Comparison of ENCODE assay signal across 7 cellular contexts in the genomic region with DNA sequence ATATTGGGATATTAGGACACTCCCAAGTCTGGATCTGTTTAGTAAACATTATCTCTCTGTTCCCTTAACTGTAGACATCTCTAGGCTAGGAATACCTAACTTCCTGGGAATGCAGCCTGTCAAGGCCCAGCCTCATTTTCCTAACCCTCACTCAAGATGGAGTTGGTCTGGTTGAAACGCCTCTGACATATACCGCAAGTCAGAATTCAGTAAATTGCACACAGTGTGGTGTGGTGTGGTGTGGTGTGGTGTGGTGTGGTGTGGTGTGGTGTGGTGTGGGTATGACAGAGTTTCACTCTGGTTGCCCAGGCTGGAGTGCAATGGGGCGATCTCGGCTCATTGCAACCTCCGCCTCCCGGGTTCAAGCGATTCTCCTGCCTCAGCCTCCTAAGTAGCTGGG. TPM values are rescaled to one million over a fixed set of nuclear protein-coding genes. Genes with fewer than 3 reads are reported as not detected.
DNase-seq lines count a peak whose midpoint lies in the region; ATAC-seq, FAIRE-seq and TF ChIP-seq lines count a peak whose summit lies in the region.
"Not testable (repeated sequence)": the region's sequence is repeated elsewhere in the genome, so short reads cannot be mapped to it uniquely, and the experiment has no call there.

No MANE protein-coding gene starts in this region.

- not testable (repeated sequence) for H3K27me3 ChIP-seq in CD8-positive, alpha-beta memory T cell (ENCODE audit: insufficient read depth, low read length, poor library complexity, severe bottlenecking); K562 (ENCODE audit: control insufficient read depth in 2 of 2, insufficient read depth in 2 of 2, low read length in 2 of 2); gastrocnemius medialis

- not testable (repeated sequence) for BruUV-seq in K562 (replicated peaks; lab: Mats Ljungman, UMichigan)

- H3K9ac ChIP-seq in K562 (ENCODE audit: insufficient read depth in 1 of 2, low read depth in 2 of 2, low read length in 2 of 2): not testable (repeated sequence)

- CTCF ChIA-PET in CD8-positive, alpha-beta memory T cell (lab: Charles Lee): interaction anchor here (1.4 kb wide), 1 partner anchor 11 kb away, joined by 4 read pairs; no protein-coding TSS in a partner anchor
- CTCF ChIA-PET in activated B cell treated with CpG ODN at 0.5 μM for 24 hours (lab: Charles Lee): interaction anchor here (1.3 kb wide), 1 partner anchor 8 kb away, joined by 3 read pairs; no protein-coding TSS in a partner anchor
- CTCF ChIA-PET in K562 (lab: Yijun Ruan, JAX; ENCODE audit: low intra/inter-chr PET ratio): not testable (repeated sequence)

- H3K9me1 ChIP-seq in K562 (ENCODE audit: control insufficient read depth, insufficient read depth, low read length): not testable (repeated sequence)

- not testable (repeated sequence) for H3K9me3 Mint-ChIP-seq in CD8-positive, alpha-beta memory T cell; activated B cell treated with CpG ODN at 0.5 μM for 24 hours; nephron progenitor cell

- H3K36me3 ChIP-seq in CD8-positive, alpha-beta memory T cell (ENCODE audit: insufficient read depth, low read length); gastrocnemius medialis: not testable (repeated sequence)
- peaks cover 31% of the 10 kb centered on the region for H3K36me3 ChIP-seq in K562 (ENCODE audit: control insufficient read depth, insufficient read depth, low read length)

- peaks cover 0 to 31% (median 4%) of the 10 kb centered on the region in 3 donors for H3K36me3 Mint-ChIP-seq in CD8-positive, alpha-beta memory T cell
- H3K36me3 Mint-ChIP-seq in activated B cell treated with CpG ODN at 0.5 μM for 24 hours (ENCODE audit: low read depth) (peaks cover 25% of the 10 kb centered on the region), nephron progenitor cell (ENCODE audit: low read depth) (peaks cover 10% of the 10 kb centered on the region)

- not testable (repeated sequence) for H3K27ac ChIP-seq in CD8-positive, alpha-beta memory T cell (ENCODE audit: low read depth, low read length); K562 (ENCODE audit: extremely low read depth, low read depth, low read length)
- H3K27ac ChIP-seq in gastrocnemius medialis: peak overlapping the region; percentile 95 to 99 (median 99)

- not testable (repeated sequence) for TF ChIP-seq POLR2A in K562 (conservative IDR thresholded peaks at IDR 0.05); gastrocnemius medialis (IDR thresholded peaks at IDR 0.05)

- H3K4me2 ChIP-seq in K562 (ENCODE audit: insufficient read depth, low read length): not testable (repeated sequence)

- peak overlapping the region in 1 of 8 donors; percentile 91 for H3K27ac Mint-ChIP-seq in CD8-positive, alpha-beta memory T cell
- H3K27ac Mint-ChIP-seq in activated B cell treated with CpG ODN at 0.5 μM for 24 hours (peak overlapping the region; percentile 30), nephron progenitor cell (peak overlapping the region; percentile 91)

- H3K4me1 ChIP-seq in CD8-positive, alpha-beta memory T cell (ENCODE audit: insufficient read depth, low read length): peaks cover 34% of the 10 kb centered on the region
- H3K4me1 ChIP-seq in K562 (replicated peaks in 1 of 2; ENCODE audit: control insufficient read depth in 2 of 2, insufficient read depth in 2 of 2, low read length in 2 of 2) (peaks cover 11 to 33% of the 10 kb centered on the region in 2 experiments; a peak in 4 of 5 replicates), gastrocnemius medialis (peaks cover 41 to 51% of the 10 kb centered on the region in 2 donors)

- H3K4me3 Mint-ChIP-seq in CD8-positive, alpha-beta memory T cell: peak overlapping the region in 4 of 7 donors; percentile 17 to 68 (median 60)
- H3K4me3 Mint-ChIP-seq in activated B cell treated with CpG ODN at 0.5 μM for 24 hours: not testable (repeated sequence)
- peak overlapping the region; percentile 18 for H3K4me3 Mint-ChIP-seq in nephron progenitor cell

- TF ChIP-seq CTCF in activated B cell treated with CpG ODN at 0.5 μM for 24 hours (IDR thresholded peaks at IDR 0.05); K562 (IDR thresholded peaks at IDR 0.05 in 2 of 3, conservative IDR thresholded peaks at IDR 0.05 in 1 of 3; ENCODE audit: insufficient read depth in 2 of 3, low read depth in 1 of 3, low read length in 3 of 3); nephron progenitor cell (IDR thresholded peaks at IDR 0.05); gastrocnemius medialis (IDR thresholded peaks at IDR 0.05 in 4 of 5, conservative IDR thresholded peaks at IDR 0.05 in 1 of 5): not testable (repeated sequence)

- not testable (repeated sequence) for H3K9me3 ChIP-seq in CD8-positive, alpha-beta memory T cell (ENCODE audit: low read length); K562 (replicated peaks; ENCODE audit: control insufficient read depth, insufficient read depth, low read depth, low read length); gastrocnemius medialis

- not testable (repeated sequence) for ATAC-seq in activated B cell treated with CpG ODN at 0.5 μM for 24 hours (ENCODE audit: low read depth); K562; gastrocnemius medialis

- not testable (repeated sequence) for H2AFZ ChIP-seq in K562 (ENCODE audit: low read depth, low read length)

- not testable (repeated sequence) for H4K20me1 ChIP-seq in K562 (replicated peaks; ENCODE audit: control insufficient read depth, insufficient read depth, low read length)

- peaks cover 66% of the 10 kb centered on the region for H3K79me2 ChIP-seq in K562 (ENCODE audit: control insufficient read depth, insufficient read depth, low read length)

- POLR2A ChIA-PET in CD8-positive, alpha-beta memory T cell (lab: Charles Lee): not testable (repeated sequence)
- POLR2A ChIA-PET in activated B cell treated with CpG ODN at 0.5 μM for 24 hours (lab: Charles Lee) (interaction anchor here (0.6 to 1.9 kb wide), 4 partner anchors 12 to 600 kb away, joined by 3 to 15 read pairs (median 5); a partner anchor contains a TSS), K562 (lab: Yijun Ruan, JAX) (interaction anchor here (0.7 to 1.3 kb wide), 3 partner anchors 20 to 579 kb away, joined by 3 to 5 read pairs (median 4); a partner anchor contains a TSS)

- not testable (repeated sequence) for H3K27me3 Mint-ChIP-seq in CD8-positive, alpha-beta memory T cell; activated B cell treated with CpG ODN at 0.5 μM for 24 hours; nephron progenitor cell (ENCODE audit: low read depth, poor library complexity)

- in situ Hi-C loops in K562 (cut with MboI); gastrocnemius medialis (cut with MboI; ENCODE audit: low sequenced_read_pairs in 4 of 4): not testable (repeated sequence)

- intact Hi-C loops in activated B cell treated with CpG ODN at 0.5 μM for 24 hours (cut with micrococcal nuclease): loop anchor here (5.0 kb wide), 4 partner anchors 287 to 828 kb away; a partner anchor contains a TSS
- intact Hi-C loops in K562 (cut with micrococcal nuclease): loop anchor here (5.0 kb wide), 2 partner anchors 37 to 287 kb away; a partner anchor contains a TSS
- intact Hi-C loops in gastrocnemius medialis (cut with DNase I; ENCODE audit: low total_unique reads): loop anchor here (5.0 kb wide), 1 partner anchor 1008 kb away; a partner anchor contains a TSS

- peaks cover 27 to 49% (median 39%) of the 10 kb centered on the region in 3 donors for H3K4me1 Mint-ChIP-seq in CD8-positive, alpha-beta memory T cell
- H3K4me1 Mint-ChIP-seq in activated B cell treated with CpG ODN at 0.5 μM for 24 hours: peaks cover 46% of the 10 kb centered on the region
- H3K4me1 Mint-ChIP-seq in nephron progenitor cell: peaks cover 25% of the 10 kb centered on the region

- 92% methylated on average over 7 of the region's 7 CpGs for WGBS in K562 (ENCODE audit: insufficient coverage, low coverage, missing lambda C conversion rate)

- not testable (repeated sequence) for TF ChIP-seq EP300 in K562 (IDR thresholded peaks at IDR 0.05; ENCODE audit: low read length)

- peak in 1 of 5 donors; percentile 21 for DNase-seq in CD8-positive, alpha-beta memory T cell
- not testable (repeated sequence) for DNase-seq in activated B cell treated with CpG ODN at 0.5 μM for 24 hours; K562 (ENCODE audit: extremely low read depth in 1 of 4, low spot score in 3 of 4); nephron progenitor cell; gastrocnemius medialis
- peak; percentile 17 for DNase-seq in activated T-cell treated with anti-CD3 and anti-CD28 coated beads for 48 hours (ENCODE audit: low read depth)
- DNase-seq in islet precursor cell: peak; percentile 45

- FAIRE-seq in K562 (lab: Jason Lieb, UNC): not testable (repeated sequence)

- not testable (repeated sequence) for H3K4me3 ChIP-seq in CD8-positive, alpha-beta memory T cell (ENCODE audit: low read length); K562; gastrocnemius medialis

- not testable (repeated sequence) for TF ChIP-seq RAD21 in K562 (CRISPR knock-in tag; conservative IDR thresholded peaks at IDR 0.05 in 1 of 2, IDR thresholded peaks at IDR 0.05 in 1 of 2)

RNA-seq across cellular contexts. Expression of a gene that starts 1.2 kb away (rescaled TPM):
- 100 to 1,000 TPM; 105 to 108 TPM for total RNA-seq in CD8-positive, alpha-beta memory T cell
- polyA plus RNA-seq in CD8-positive, alpha-beta memory T cell: 66.1 TPM
- total RNA-seq in activated B cell treated with CpG ODN at 0.5 μM for 24 hours: 57.8 and 64.1 TPM in 2 replicates
- 135 and 208 TPM in 2 replicates for total RNA-seq in K562 (2011; cell fraction: chromatin; rRNA removed; ENCODE audit: low replicate concordance)
- total RNA-seq in K562 (2011; cell fraction: nucleolus; rRNA removed): 115 and 138 TPM in 2 replicates
- 129 and 174 TPM in 2 replicates for total RNA-seq in K562 (2011; cell fraction: nucleoplasm; rRNA removed)
- total RNA-seq in K562 (2014; rRNA removed): 145 and 183 TPM in 2 replicates
- 119 and 123 TPM in 2 replicates for total RNA-seq in K562 (2014; rRNA removed; fragmentation: Illumina TruSeq; extraction: Trizol)
- total RNA-seq in K562 (2015; rRNA removed; fragmentation: Illumina TruSeq; extraction: Trizol): 128 and 131 TPM in 2 replicates
- 121 and 124 TPM in 2 replicates for total RNA-seq in K562 (2021)
- 103 and 153 TPM in 2 replicates for polyA plus RNA-seq in K562 (2011; rRNA removed)
- polyA plus RNA-seq in K562 (2011; cell fraction: cytosol; rRNA removed): 84.8 and 132 TPM in 2 replicates
- polyA plus RNA-seq in K562 (2011; cell fraction: nucleus; rRNA removed): 110 and 190 TPM in 2 replicates
- polyA plus RNA-seq in K562 (2012): 88.5 and 121 TPM in 2 replicates
- polyA plus RNA-seq in K562 (2014; fragmentation: Illumina TruSeq; extraction: Trizol): 152 and 167 TPM in 2 replicates
- 10 to 100 TPM; 63.3 to 68.4 TPM for polyA plus RNA-seq in K562 (2014; fragmentation: Nextera tagmentation; extraction: Ambion mirVana)
- polyA plus RNA-seq in K562 (2014; rRNA removed): 130 and 144 TPM in 2 replicates
- polyA minus RNA-seq in K562 (2011; rRNA and poly(A)+ RNA removed): 87.9 and 140 TPM in 2 replicates
- polyA minus RNA-seq in K562 (2011; cell fraction: cytosol; rRNA and poly(A)+ RNA removed): 38.3 and 80.0 TPM in 2 replicates
- polyA minus RNA-seq in K562 (2011; cell fraction: nucleus; rRNA and poly(A)+ RNA removed): 58.9 and 61.4 TPM in 2 replicates
- 100 to 1,000 TPM in 1 of 4 donors, 10 to 100 TPM in 3; 72.2 to 139 (median 92.1) TPM for total RNA-seq in gastrocnemius medialis

RNA-seq across cellular contexts. Expression of a gene that starts 2.9 kb away (rescaled TPM):
- total RNA-seq in CD8-positive, alpha-beta memory T cell: 10 to 100 TPM; 26.7 to 27.3 TPM
- 17.9 TPM for polyA plus RNA-seq in CD8-positive, alpha-beta memory T cell
- 49.7 and 61.5 TPM in 2 replicates for total RNA-seq in activated B cell treated with CpG ODN at 0.5 μM for 24 hours
- total RNA-seq in K562 (2011; cell fraction: chromatin; rRNA removed; ENCODE audit: low replicate concordance): 48.1 and 80.4 TPM in 2 replicates
- 45.8 and 61.2 TPM in 2 replicates for total RNA-seq in K562 (2011; cell fraction: nucleolus; rRNA removed)
- total RNA-seq in K562 (2011; cell fraction: nucleoplasm; rRNA removed): 58.4 and 76.0 TPM in 2 replicates
- total RNA-seq in K562 (2014; rRNA removed): 22.1 and 33.2 TPM in 2 replicates
- 29.4 and 31.7 TPM in 2 replicates for total RNA-seq in K562 (2014; rRNA removed; fragmentation: Illumina TruSeq; extraction: Trizol)
- total RNA-seq in K562 (2015; rRNA removed; fragmentation: Illumina TruSeq; extraction: Trizol): 26.8 and 30.1 TPM in 2 replicates
- 36.6 and 41.6 TPM in 2 replicates for total RNA-seq in K562 (2021)
- polyA plus RNA-seq in K562 (2011; rRNA removed): 32.6 and 50.0 TPM in 2 replicates
- 29.4 and 39.0 TPM in 2 replicates for polyA plus RNA-seq in K562 (2011; cell fraction: cytosol; rRNA removed)
- polyA plus RNA-seq in K562 (2011; cell fraction: nucleus; rRNA removed): 36.4 and 51.5 TPM in 2 replicates
- 25.7 and 42.8 TPM in 2 replicates for polyA plus RNA-seq in K562 (2012)
- 31.7 and 31.8 TPM in 2 replicates for polyA plus RNA-seq in K562 (2014; fragmentation: Illumina TruSeq; extraction: Trizol)
- polyA plus RNA-seq in K562 (2014; fragmentation: Nextera tagmentation; extraction: Ambion mirVana): 10 to 100 TPM; 33.1 to 33.4 TPM
- 27.5 and 31.5 TPM in 2 replicates for polyA plus RNA-seq in K562 (2014; rRNA removed)
- polyA minus RNA-seq in K562 (2011; rRNA and poly(A)+ RNA removed): 24.7 and 40.2 TPM in 2 replicates
- polyA minus RNA-seq in K562 (2011; cell fraction: cytosol; rRNA and poly(A)+ RNA removed): 13.6 and 33.5 TPM in 2 replicates
- polyA minus RNA-seq in K562 (2011; cell fraction: nucleus; rRNA and poly(A)+ RNA removed): 15.9 and 17.7 TPM in 2 replicates
- total RNA-seq in gastrocnemius medialis: 10 to 100 TPM; 28.4 to 35.4 (median 32.3) TPM

RNA-seq across cellular contexts. Expression of a gene that starts 12.3 kb away (rescaled TPM):
- 1 to 10 TPM; 6.3 to 7.6 TPM for total RNA-seq in CD8-positive, alpha-beta memory T cell
- 13.2 TPM for polyA plus RNA-seq in CD8-positive, alpha-beta memory T cell
- total RNA-seq in activated B cell treated with CpG ODN at 0.5 μM for 24 hours (13.2 and 15.0 TPM in 2 replicates), K562 (2014; rRNA removed) (8.4 and 12.9 TPM in 2 replicates), K562 (2014; rRNA removed; fragmentation: Illumina TruSeq; extraction: Trizol) (3.6 and 6.0 TPM in 2 replicates), K562 (2015; rRNA removed; fragmentation: Illumina TruSeq; extraction: Trizol) (7.4 and 8.4 TPM in 2 replicates), K562 (2021) (13.3 and 15.5 TPM in 2 replicates), gastrocnemius medialis (100 to 1,000 TPM in 1 of 4 donors, 10 to 100 TPM in 3; 44.4 to 102 (median 80.7) TPM)
- total RNA-seq in K562 (2011; cell fraction: chromatin; rRNA removed; ENCODE audit: low replicate concordance): 12.3 and 50.7 TPM in 2 replicates
- 25.1 and 34.9 TPM in 2 replicates for total RNA-seq in K562 (2011; cell fraction: nucleolus; rRNA removed)
- 20.9 and 29.0 TPM in 2 replicates for total RNA-seq in K562 (2011; cell fraction: nucleoplasm; rRNA removed)
- polyA plus RNA-seq in K562 (2011; rRNA removed) (8.9 and 9.6 TPM in 2 replicates), K562 (2014; fragmentation: Illumina TruSeq; extraction: Trizol) (17.1 and 20.8 TPM in 2 replicates), K562 (2014; fragmentation: Nextera tagmentation; extraction: Ambion mirVana) (1 to 10 TPM; 3.9 to 5.3 TPM), K562 (2014; rRNA removed) (12.9 and 16.2 TPM in 2 replicates)
- 7.1 and 29.5 TPM in 2 replicates for polyA plus RNA-seq in K562 (2011; cell fraction: cytosol; rRNA removed)
- 31.7 and 96.1 TPM in 2 replicates for polyA plus RNA-seq in K562 (2011; cell fraction: nucleus; rRNA removed)
- polyA plus RNA-seq in K562 (2012): 11.9 and 15.8 TPM in 2 replicates
- 3.5 and 7.0 TPM in 2 replicates for polyA minus RNA-seq in K562 (2011; rRNA and poly(A)+ RNA removed)
- polyA minus RNA-seq in K562 (2011; cell fraction: cytosol; rRNA and poly(A)+ RNA removed): 3.9 and 9.4 TPM in 2 replicates
- 7.6 and 11.0 TPM in 2 replicates for polyA minus RNA-seq in K562 (2011; cell fraction: nucleus; rRNA and poly(A)+ RNA removed)

RNA-seq across cellular contexts. Expression of a gene that starts 19.2 kb away (rescaled TPM):
- total RNA-seq in CD8-positive, alpha-beta memory T cell: 10 to 100 TPM; 88.2 to 95.1 TPM
- 181 TPM for polyA plus RNA-seq in CD8-positive, alpha-beta memory T cell
- total RNA-seq in activated B cell treated with CpG ODN at 0.5 μM for 24 hours (104 and 108 TPM in 2 replicates), K562 (2014; rRNA removed) (189 and 243 TPM in 2 replicates), K562 (2014; rRNA removed; fragmentation: Illumina TruSeq; extraction: Trizol) (181 and 208 TPM in 2 replicates), K562 (2015; rRNA removed; fragmentation: Illumina TruSeq; extraction: Trizol) (150 and 156 TPM in 2 replicates), K562 (2021) (139 and 158 TPM in 2 replicates), gastrocnemius medialis (100 to 1,000 TPM; 207 to 235 (median 215) TPM)
- total RNA-seq in K562 (2011; cell fraction: chromatin; rRNA removed; ENCODE audit: low replicate concordance): 76.8 and 189 TPM in 2 replicates
- 209 and 223 TPM in 2 replicates for total RNA-seq in K562 (2011; cell fraction: nucleolus; rRNA removed)
- total RNA-seq in K562 (2011; cell fraction: nucleoplasm; rRNA removed): 148 and 152 TPM in 2 replicates
- polyA plus RNA-seq in K562 (2011; rRNA removed) (324 and 492 TPM in 2 replicates), K562 (2014; fragmentation: Illumina TruSeq; extraction: Trizol) (253 and 256 TPM in 2 replicates), K562 (2014; fragmentation: Nextera tagmentation; extraction: Ambion mirVana) (100 to 1,000 TPM; 425 to 485 TPM), K562 (2014; rRNA removed) (289 and 334 TPM in 2 replicates)
- 513 and 736 TPM in 2 replicates for polyA plus RNA-seq in K562 (2011; cell fraction: cytosol; rRNA removed)
- 354 and 425 TPM in 2 replicates for polyA plus RNA-seq in K562 (2011; cell fraction: nucleus; rRNA removed)
- 249 and 379 TPM in 2 replicates for polyA plus RNA-seq in K562 (2012)
- polyA minus RNA-seq in K562 (2011; rRNA and poly(A)+ RNA removed): 88.4 and 169 TPM in 2 replicates
- polyA minus RNA-seq in K562 (2011; cell fraction: cytosol; rRNA and poly(A)+ RNA removed): 40.6 and 67.6 TPM in 2 replicates
- polyA minus RNA-seq in K562 (2011; cell fraction: nucleus; rRNA and poly(A)+ RNA removed): 58.2 and 63.7 TPM in 2 replicates

RNA-seq across cellular contexts. Expression of a gene that starts 30.5 kb away (rescaled TPM):
- 10 to 100 TPM; 26.4 to 28.0 TPM for total RNA-seq in CD8-positive, alpha-beta memory T cell
- polyA plus RNA-seq in CD8-positive, alpha-beta memory T cell: 151 TPM
- total RNA-seq in activated B cell treated with CpG ODN at 0.5 μM for 24 hours (8.8 and 11.4 TPM in 2 replicates), K562 (2014; rRNA removed) (0.41 and 0.59 TPM in 2 replicates), K562 (2014; rRNA removed; fragmentation: Illumina TruSeq; extraction: Trizol) (not detected in 2 replicates), K562 (2015; rRNA removed; fragmentation: Illumina TruSeq; extraction: Trizol) (not detected in 2 replicates), K562 (2021) (0.85 and 1.1 TPM in 2 replicates), gastrocnemius medialis (10 to 100 TPM; 19.9 to 47.0 (median 36.9) TPM)
- 0.74 and 3.7 TPM in 2 replicates for total RNA-seq in K562 (2011; cell fraction: chromatin; rRNA removed; ENCODE audit: low replicate concordance)
- 2.6 and 4.3 TPM in 2 replicates for total RNA-seq in K562 (2011; cell fraction: nucleolus; rRNA removed)
- 1.8 and 2.7 TPM in 2 replicates for total RNA-seq in K562 (2011; cell fraction: nucleoplasm; rRNA removed)
- polyA plus RNA-seq in K562 (2011; rRNA removed) (1.5 and 1.9 TPM in 2 replicates), K562 (2014; fragmentation: Illumina TruSeq; extraction: Trizol) (0.39 and 0.54 TPM in 2 replicates), K562 (2014; fragmentation: Nextera tagmentation; extraction: Ambion mirVana) (1 to 10 TPM; 1.5 to 1.9 TPM), K562 (2014; rRNA removed) (0.34 and 1.5 TPM in 2 replicates)
- polyA plus RNA-seq in K562 (2011; cell fraction: cytosol; rRNA removed): 2.1 and 2.8 TPM in 2 replicates
- 4.2 and 6.3 TPM in 2 replicates for polyA plus RNA-seq in K562 (2011; cell fraction: nucleus; rRNA removed)
- polyA plus RNA-seq in K562 (2012): 0.68 and 4.7 TPM in 2 replicates
- 1.3 and 2.5 TPM in 2 replicates for polyA minus RNA-seq in K562 (2011; rRNA and poly(A)+ RNA removed)
- not detected in 2 replicates for polyA minus RNA-seq in K562 (2011; cell fraction: cytosol; rRNA and poly(A)+ RNA removed)
- 0.54 and 0.78 TPM in 2 replicates for polyA minus RNA-seq in K562 (2011; cell fraction: nucleus; rRNA and poly(A)+ RNA removed)
